In the genomic region with DNA sequence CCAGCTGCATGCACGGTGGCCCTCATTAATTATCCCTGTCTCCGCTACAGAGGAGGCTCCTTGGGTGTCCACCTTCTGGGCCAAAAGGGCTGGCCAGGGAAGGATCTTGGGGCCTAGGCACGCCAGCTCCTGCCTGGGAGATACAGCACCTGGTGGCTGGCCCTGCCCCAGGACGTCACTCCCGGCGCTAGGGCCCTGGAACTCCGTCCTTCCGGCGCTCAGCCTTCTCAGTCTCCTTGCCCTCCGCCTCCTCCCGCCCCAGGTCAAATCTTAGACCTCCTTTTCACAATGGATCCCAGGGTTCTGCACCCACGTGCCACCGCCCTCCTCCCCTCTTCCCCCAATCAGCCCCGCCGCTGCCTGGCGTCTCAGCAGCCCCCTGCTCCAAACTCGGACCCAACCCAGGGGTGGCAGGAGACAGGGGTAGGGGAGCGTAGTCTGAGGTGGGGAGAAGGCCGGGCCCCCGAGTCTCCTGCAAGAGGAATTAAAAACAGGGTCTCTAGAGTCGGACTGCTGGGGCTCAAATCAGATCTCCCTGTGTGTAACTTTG, we compare ENCODE assay signal across 9 cellular contexts.
DNase-seq lines count a peak whose midpoint lies in the region; ATAC-seq, FAIRE-seq and TF ChIP-seq lines count a peak whose summit lies in the region.
"Had no signal": no experiment of that assay in that cellular context is flagged by ENCODE, and none has a peak within 500 bp of the region (broad histone marks: within the 10 kb centered on the region; RNA-seq: fewer than 3 reads in every experiment).

No MANE protein-coding gene starts in this region.

- DNase-seq in COLO829 (ENCODE audit: low spot score) (peak; percentile 82), HTR-8/SVneo (ENCODE audit: insufficient read length, low spot score) (peak; percentile 80), astrocyte of the spinal cord (ENCODE audit: low read depth, low spot score) (peak; percentile 44), hypothalamus (lab: John Stamatoyannopoulos, UW) (peak in 32 of 51 donors; percentile 16 to 63 (median 44)), retinal pigment epithelial cell (ENCODE audit: low read depth) (no peak)

- peak overlapping the region; percentile 93 for H3K4me3 Mint-ChIP-seq in T-helper 1 cell treated with Interleukin-12 subunit alpha and Interleukin-12 subunit beta and Interleukin-4 antibody, amounts not matched to agents 30 μg/mL and 1 μg/mL, for 36 hours

- H3K27ac Mint-ChIP-seq in T-helper 1 cell treated with Interleukin-12 subunit alpha and Interleukin-12 subunit beta and Interleukin-4 antibody, amounts not matched to agents 30 μg/mL and 1 μg/mL, for 36 hours, result peak overlapping the region; percentile 86

- H3K4me3 ChIP-seq in astrocyte of the spinal cord (ENCODE audit: low read depth, low read length) (peak overlapping the region; percentile 94), retinal pigment epithelial cell (ENCODE audit: low read length) (peak overlapping the region; percentile 96)

- peaks cover 30% of the 10 kb centered on the region for H3K4me1 Mint-ChIP-seq in T-helper 1 cell treated with Interleukin-12 subunit alpha and Interleukin-12 subunit beta and Interleukin-4 antibody, amounts not matched to agents 30 μg/mL and 1 μg/mL, for 36 hours (ENCODE audit: low read depth)

- TF ChIP-seq CTCF in astrocyte of the spinal cord (IDR thresholded peaks at IDR 0.05; ENCODE audit: low read depth, low read length) (no peak), retinal pigment epithelial cell (conservative IDR thresholded peaks at IDR 0.05; ENCODE audit: low read depth, low read length) (no peak)

- no peaks in the 10 kb centered on the region for H3K9me3 Mint-ChIP-seq in T-helper 1 cell treated with Interleukin-12 subunit alpha and Interleukin-12 subunit beta and Interleukin-4 antibody, amounts not matched to agents 30 μg/mL and 1 μg/mL, for 36 hours

- peaks cover 4% of the 10 kb centered on the region for H3K27me3 Mint-ChIP-seq in T-helper 1 cell treated with Interleukin-12 subunit alpha and Interleukin-12 subunit beta and Interleukin-4 antibody, amounts not matched to agents 30 μg/mL and 1 μg/mL, for 36 hours (ENCODE audit: low read depth)

- H3K36me3 Mint-ChIP-seq in T-helper 1 cell treated with Interleukin-12 subunit alpha and Interleukin-12 subunit beta and Interleukin-4 antibody, amounts not matched to agents 30 μg/mL and 1 μg/mL, for 36 hours (ENCODE audit: low read depth), result peaks cover 4% of the 10 kb centered on the region

- FAIRE-seq in HTR-8/SVneo (lab: Jason Lieb, UNC), result peak; percentile 65
- FAIRE-seq: colon had no signal

- ATAC-seq in GM19455 (IDR thresholded peaks at IDR 0.05; ENCODE audit: unreplicated experiment), result peak; percentile 46
- ATAC-seq in HG03565 (IDR thresholded peaks at IDR 0.05; ENCODE audit: unreplicated experiment), result no peak

- in situ Hi-C loops in astrocyte of the spinal cord (cut with HindIII; ENCODE audit: low sequenced_read_pairs), result no loop called here
